Comparison of ENCODE assay signal across 13 cellular contexts in genomic region chr2:186913870-186914269, GRCh38.
A peak's percentile ranks its signal among the peaks of the same experiment; 100 is the strongest.
DNase-seq lines count a peak whose midpoint lies in the region; ATAC-seq and TF ChIP-seq lines count a peak whose summit lies in the region.
"Had no signal": no experiment of that assay in that cellular context is flagged by ENCODE, and none has a peak within 500 bp of the region (broad histone marks: within the 10 kb centered on the region; RNA-seq: fewer than 3 reads in every experiment).

No MANE protein-coding gene starts in this region.

- TF ChIP-seq POLR2A in transverse colon (IDR thresholded peaks at IDR 0.05) = no peak

- H3K36me3 ChIP-seq in transverse colon = no peaks in the 10 kb centered on the region
- H3K36me3 ChIP-seq: Peyer's patch, prostate gland had no signal

- intact Hi-C loops in transverse colon (cut with DNase I; ENCODE audit: low total_unique reads) = no loop called here

- no peak for TF ChIP-seq CTCF in transverse colon (IDR thresholded peaks at IDR 0.05)

- H3K27me3 ChIP-seq in transverse colon = no peaks in the 10 kb centered on the region
- H3K27me3 ChIP-seq: Peyer's patch had no signal

- in situ Hi-C loops in transverse colon (cut with MboI; ENCODE audit: low pct_ligation_motif_present in 1 of 4, low pct_unique_long_range_greater_than_20kb in 1 of 4, low sequenced_read_pairs in 3 of 4) = no loop called here

- DNase-seq in NOMO-1 treated with dmso at 0.1 percent for 144 hours (lab: John Stamatoyannopoulos, UW; ENCODE audit: unreplicated experiment) (peak; percentile 94), transverse colon (no peak), D341Med (ENCODE audit: low spot score) (no peak)
- DNase-seq in stimulated activated CD4-positive, alpha-beta T cell treated with anti-CD3 and anti-CD28 coated beads, Interleukin-15, amount 100 ng/mL, for 24 hours = no peak
- no peak for DNase-seq in NK-92 treated with Interleukin-12 subunit alpha and Interleukin-12 subunit beta, amount 100 ng/mL, for 24 hours (lab: John Stamatoyannopoulos, UW)
- DNase-seq: activated CD4-positive, alpha-beta T cell treated with anti-CD3 and anti-CD28 coated beads, Interleukin-2, amount 50 U/mL, for 1 hour; amniotic stem cell; Karpas-422; Peyer's patch had no signal

- no peaks in the 10 kb centered on the region for H3K9me3 ChIP-seq in transverse colon
- H3K9me3 ChIP-seq: Peyer's patch, prostate gland had no signal

- no peaks in the 10 kb centered on the region for H3K4me1 ChIP-seq in transverse colon
- H3K4me1 ChIP-seq: Peyer's patch, prostate gland had no signal

- WGBS in transverse colon (ENCODE audit: low coverage in 1 of 2), 2 donors = 51 to 66% methylated on average over 4 to 5 of the region's 5 CpGs

- no peak overlapping the region for H3K4me3 ChIP-seq in transverse colon
- H3K4me3 ChIP-seq: Peyer's patch, prostate gland had no signal

- ATAC-seq in GM18499 (IDR thresholded peaks at IDR 0.05; ENCODE audit: insufficient read depth, unreplicated experiment) (peak; percentile 93), GM21360 (IDR thresholded peaks at IDR 0.05; ENCODE audit: unreplicated experiment) (peak; percentile 100), HG03064 (IDR thresholded peaks at IDR 0.05; ENCODE audit: low read depth, unreplicated experiment) (peak; percentile 86)

- H3K27ac ChIP-seq in transverse colon = no peak overlapping the region
- H3K27ac ChIP-seq: Peyer's patch, prostate gland had no signal

- no peak for TF ChIP-seq EP300 in transverse colon (IDR thresholded peaks at IDR 0.05; ENCODE audit: low read depth)
